In genomic region chr12:45130881-45131281, GRCh38 we compare ENCODE assay signal across 9 cellular contexts.
A peak's percentile ranks its signal among the peaks of the same experiment; 100 is the strongest.
DNase-seq lines count a peak whose midpoint lies in the region; TF ChIP-seq lines count a peak whose summit lies in the region.
"Had no signal": no experiment of that assay in that cellular context is flagged by ENCODE, and none has a peak within 500 bp of the region (broad histone marks: within the 10 kb centered on the region; RNA-seq: fewer than 3 reads in every experiment).

No MANE protein-coding gene starts in this region.

- no peaks in the 10 kb centered on the region for H3K9me3 Mint-ChIP-seq in immature natural killer cell

- H3K36me3 ChIP-seq in H7 (replicated peaks; ENCODE audit: control insufficient read depth, insufficient read depth, low read length) (no peaks in the 10 kb centered on the region), SJCRH30 (no peaks in the 10 kb centered on the region), brain microvascular endothelial cell (replicated peaks) (no peaks in the 10 kb centered on the region)
- H3K36me3 ChIP-seq: BLaER1 had no signal

- peak; percentile 78 for TF ChIP-seq CTCF in brain microvascular endothelial cell (IDR thresholded peaks at IDR 0.05; ENCODE audit: low read depth, low read length, missing control alignments)

- H3K27me3 Mint-ChIP-seq in immature natural killer cell (ENCODE audit: low read depth in 3 of 3): peaks cover 0 to 11% (median 5%) of the 10 kb centered on the region in 3 donors

- no peaks in the 10 kb centered on the region for H3K9me3 ChIP-seq in SJCRH30 (replicated peaks)
- H3K9me3 ChIP-seq: BLaER1 had no signal

- in situ Hi-C loops in brain microvascular endothelial cell (cut with HindIII; ENCODE audit: low pct_ligation_motif_present, low sequenced_read_pairs): no loop called here

- no peak overlapping the region for H3K27ac Mint-ChIP-seq in immature natural killer cell

- no peaks in the 10 kb centered on the region for H3K4me1 Mint-ChIP-seq in immature natural killer cell

- peak; percentile 30 to 36 for DNase-seq in NCI-H187 (lab: John Stamatoyannopoulos, UW)
- no peak for DNase-seq in NCI-H187 treated with DMSO at 0.1 percent for 48 hours (lab: John Stamatoyannopoulos, UW)
- DNase-seq in H7: peak; percentile 68
- peak; percentile 68 for DNase-seq in M059J (ENCODE audit: low read depth)
- DNase-seq in SJCRH30: peak; percentile 56 to 88
- DNase-seq in brain microvascular endothelial cell: peak; percentile 46
- peak in 2 of 3 donors; percentile 11 to 12 for DNase-seq in immature natural killer cell
- DNase-seq in stimulated activated CD4-positive, alpha-beta T cell treated with anti-CD3 and anti-CD28 coated beads, Interleukin-2, amount 100 ng/mL, for 48 hours: peak; percentile 19 to 29

- H3K4me1 ChIP-seq in SJCRH30: no peaks in the 10 kb centered on the region
- H3K4me1 ChIP-seq: BLaER1 had no signal

- H3K36me3 Mint-ChIP-seq in immature natural killer cell: no peaks in the 10 kb centered on the region

- H3K27ac ChIP-seq in SJCRH30 (no peak overlapping the region), brain microvascular endothelial cell (no peak overlapping the region)
- H3K27ac ChIP-seq: BLaER1 had no signal

- H3K27me3 ChIP-seq in H7 (ENCODE audit: control insufficient read depth, insufficient read depth, low read length): no peaks in the 10 kb centered on the region
- peaks cover 4% of the 10 kb centered on the region; the same call in 1 of the 2 replicates for H3K27me3 ChIP-seq in SJCRH30
- peaks cover 2% of the 10 kb centered on the region for H3K27me3 ChIP-seq in brain microvascular endothelial cell (replicated peaks)
- H3K27me3 ChIP-seq: BLaER1 had no signal

- H3K4me3 Mint-ChIP-seq in immature natural killer cell: no peak overlapping the region

- H3K4me3 ChIP-seq in H7 (ENCODE audit: insufficient read depth, low read depth, low read length) (no peak overlapping the region), SJCRH30 (no peak overlapping the region), brain microvascular endothelial cell (ENCODE audit: low read depth, low read length) (no peak overlapping the region)
- H3K4me3 ChIP-seq: BLaER1 had no signal
